In genomic region chr7:113521468-113521867, GRCh38 we compare ENCODE assay signal across 29 cellular contexts.
A peak's percentile ranks its signal among the peaks of the same experiment; 100 is the strongest.
DNase-seq lines count a peak whose midpoint lies in the region; ATAC-seq and TF ChIP-seq lines count a peak whose summit lies in the region.
"Had no signal": no experiment of that assay in that cellular context is flagged by ENCODE, and none has a peak within 500 bp of the region (broad histone marks: within the 10 kb centered on the region; RNA-seq: fewer than 3 reads in every experiment).

No MANE protein-coding gene starts in this region.

- H3K27ac ChIP-seq in breast epithelium, result no peak overlapping the region
- no peak overlapping the region for H3K27ac ChIP-seq in epithelial cell of prostate
- H3K27ac ChIP-seq: heart right ventricle, KMS-11, pancreas, RWPE1, transverse colon had no signal

- H3K4me3 ChIP-seq in breast epithelium (no peak overlapping the region), lower leg skin (ENCODE audit: low read depth, poor library complexity, severe bottlenecking) (no peak overlapping the region)
- H3K4me3 ChIP-seq: HAP-1, heart right ventricle, pancreas, transverse colon had no signal

- TF ChIP-seq CTCF in MCF 10A (IDR thresholded peaks at IDR 0.05; ENCODE audit: unreplicated experiment) (no peak), breast epithelium (IDR thresholded peaks at IDR 0.05) (no peak), lower leg skin (IDR thresholded peaks at IDR 0.05) (no peak)

- intact Hi-C loops in MCF 10A (cut with micrococcal nuclease), result no loop called here
- intact Hi-C loops in breast epithelium (cut with DNase I; ENCODE audit: low total_unique reads), result no loop called here
- intact Hi-C loops in lower leg skin (cut with DNase I; ENCODE audit: low total_unique reads), result no loop called here

- POLR2A ChIA-PET in MCF 10A (lab: Yijun Ruan, JAX), result no interaction called here

- TF ChIP-seq POLR2A in breast epithelium (IDR thresholded peaks at IDR 0.05) (no peak), lower leg skin (IDR thresholded peaks at IDR 0.05) (no peak)

- no peaks in the 10 kb centered on the region for H3K4me1 ChIP-seq in breast epithelium
- H3K4me1 ChIP-seq: Caco-2, HAP-1, heart right ventricle, pancreas, transverse colon had no signal

- no peaks in the 10 kb centered on the region for H3K27me3 ChIP-seq in breast epithelium
- H3K27me3 ChIP-seq: heart right ventricle, pancreas, transverse colon had no signal

- no peaks in the 10 kb centered on the region for H3K4me1 Mint-ChIP-seq in MCF 10A (ENCODE audit: insufficient read depth, unreplicated experiment)
- H3K4me1 Mint-ChIP-seq: mesothelial cell of epicardium; natural killer cell; stimulated activated naive CD8-positive, alpha-beta T cell treated with anti-CD3 and anti-CD28 coated beads, Interleukin-15, amount 100 ng/mL, for 72 hours had no signal

- H3K9me3 Mint-ChIP-seq in MCF 10A (ENCODE audit: unreplicated experiment), result peaks cover 14% of the 10 kb centered on the region

- 93 to 96% methylated on average over 2 of the region's 2 CpGs for WGBS in lower leg skin, 2 donors

- CTCF ChIA-PET in MCF 10A (lab: Yijun Ruan, JAX), result no interaction called here

- no peak for ATAC-seq in HG02759 (IDR thresholded peaks at IDR 0.05; ENCODE audit: unreplicated experiment)
- ATAC-seq: heart right ventricle; left lobe of liver; natural killer cell; pancreas; right cardiac atrium; stimulated activated naive CD8-positive, alpha-beta T cell treated with anti-CD3 and anti-CD28 coated beads, Interleukin-15, amount 100 ng/mL, for 72 hours had no signal

- BruUV-seq in MCF 10A (replicated peaks; lab: Mats Ljungman, UMichigan), result no TSS peak

- H3K4me3 Mint-ChIP-seq in MCF 10A (ENCODE audit: unreplicated experiment), result no peak overlapping the region
- H3K4me3 Mint-ChIP-seq: mesothelial cell of epicardium; natural killer cell; stimulated activated naive CD8-positive, alpha-beta T cell treated with anti-CD3 and anti-CD28 coated beads, Interleukin-15, amount 100 ng/mL, for 72 hours had no signal

- H3K36me3 ChIP-seq in breast epithelium, result no peaks in the 10 kb centered on the region
- H3K36me3 ChIP-seq: HAP-1, heart right ventricle, pancreas, transverse colon had no signal

- DNase-seq in MCF 10A (ENCODE audit: unreplicated experiment), result peak; percentile 5
- no peak for DNase-seq in breast epithelium (ENCODE audit: low spot score in 2 of 2)
- DNase-seq in OCI-M1 (lab: John Stamatoyannopoulos, UW), result peak; percentile 68
- peak; percentile 2 for DNase-seq in epithelial cell of prostate (ENCODE audit: low read depth, low spot score)
- DNase-seq in glomerular visceral epithelial cell (ENCODE audit: extremely low spot score), result no peak
- no peak for DNase-seq in anterior cingulate cortex (lab: John Stamatoyannopoulos, UW)
- no peak for DNase-seq in lower leg skin (ENCODE audit: low spot score in 2 of 2)
- DNase-seq: activated CD4-positive, alpha-beta T cell treated with anti-CD3 and anti-CD28 coated beads, Interleukin-2, amount 50 U/mL, for 48 hours; activated CD4-positive, CD25-positive, alpha-beta regulatory T cell; activated effector memory CD4-positive, alpha-beta T cell treated with Interleukin-2 at 50 U/mL for 16 hours; Caco-2; DND-41; heart right ventricle; natural killer cell; NCI-H1105 treated with DMSO at 0.1 percent for 48 hours; NCI-H2107; NCI-H510A treated with DMSO at 0.1 percent for 48 hours; pancreas; right cardiac atrium; stimulated activated CD4-positive, alpha-beta T cell treated with anti-CD3 and anti-CD28 coated beads, Interleukin-12 subunit alpha, Interleukin-12 subunit beta, amount 100 ng/mL, for 4 hours; stimulated activated naive CD8-positive, alpha-beta T cell treated with anti-CD3 and anti-CD28 coated beads, Interleukin-15, amount 100 ng/mL, for 72 hours; T-helper 9 cell; transverse colon had no signal

- H3K9me3 ChIP-seq in breast epithelium, result no peaks in the 10 kb centered on the region
- H3K9me3 ChIP-seq: Caco-2, HAP-1, pancreas had no signal

- H3K36me3 Mint-ChIP-seq in MCF 10A (ENCODE audit: insufficient read depth, unreplicated experiment), result no peaks in the 10 kb centered on the region
- H3K36me3 Mint-ChIP-seq: mesothelial cell of epicardium, natural killer cell had no signal

- H3K27ac Mint-ChIP-seq in MCF 10A (ENCODE audit: low read depth, unreplicated experiment), result no peak overlapping the region
- H3K27ac Mint-ChIP-seq: mesothelial cell of epicardium, natural killer cell had no signal

- H3K27me3 Mint-ChIP-seq in MCF 10A (ENCODE audit: insufficient read depth, unreplicated experiment), result no peaks in the 10 kb centered on the region
- H3K27me3 Mint-ChIP-seq: stimulated activated naive CD8-positive, alpha-beta T cell treated with anti-CD3 and anti-CD28 coated beads, Interleukin-15, amount 100 ng/mL, for 72 hours had no signal

Comparison
In these comparisons a context has a peak if more than half of its experiments do, and no peak if none do; other contexts are left out.
1. DNase-seq: peak in MCF 10A (single experiment), OCI-M1 (single experiment) and epithelial cell of prostate (single experiment); none in breast epithelium (0 of 2), glomerular visceral epithelial cell (single experiment), anterior cingulate cortex (0 of 58) and lower leg skin (0 of 2).